Comparison of ENCODE assay signal across 19 cellular contexts in genomic region chr7:28328161-28328560, GRCh38.
A peak's percentile ranks its signal among the peaks of the same experiment; 100 is the strongest.
DNase-seq lines count a peak whose midpoint lies in the region; ATAC-seq, FAIRE-seq and TF ChIP-seq lines count a peak whose summit lies in the region.
"Had no signal": no experiment of that assay in that cellular context is flagged by ENCODE, and none has a peak within 500 bp of the region (broad histone marks: within the 10 kb centered on the region; RNA-seq: fewer than 3 reads in every experiment).

No MANE protein-coding gene starts in this region.

- no peaks in the 10 kb centered on the region for H3K27me3 ChIP-seq in KMS-11 (ENCODE audit: insufficient read depth, low read depth)
- H3K27me3 ChIP-seq in OCI-LY3 (ENCODE audit: low read depth, low read length), result no peaks in the 10 kb centered on the region; the same call in 1 of the 2 replicates
- no peaks in the 10 kb centered on the region for H3K27me3 ChIP-seq in esophagus squamous epithelium
- H3K27me3 ChIP-seq: esophagus muscularis mucosa, spleen, upper lobe of right lung had no signal

- H4K20me1 ChIP-seq in KMS-11 (ENCODE audit: insufficient read depth) (no peaks in the 10 kb centered on the region), OCI-LY3 (ENCODE audit: insufficient read depth, low read length) (no peaks in the 10 kb centered on the region)

- 45 to 57% methylated on average over 2 of the region's 2 CpGs for WGBS in esophagus squamous epithelium, 2 donors

- H3K4me3 Mint-ChIP-seq in activated T-cell treated with anti-CD3 and anti-CD28 coated beads, Interleukin-2, amount 50 U/mL, for 4 hours, result no peak overlapping the region
- H3K4me3 Mint-ChIP-seq: activated CD4-positive, alpha-beta memory T cell treated with anti-CD3 and anti-CD28 coated beads for 36 hours; T-helper 1 cell treated with Interleukin-12 subunit alpha and Interleukin-12 subunit beta and Interleukin-4 antibody, amounts not matched to agents 30 μg/mL and 1 μg/mL, for 36 hours had no signal

- no peak for FAIRE-seq in D721Med (lab: Jason Lieb, UNC)

- H3K4me3 ChIP-seq in KMS-11 (IDR thresholded peaks at IDR 0.05; ENCODE audit: insufficient read depth, low read depth, low read length) (no peak overlapping the region), OCI-LY3 (ENCODE audit: low read length) (no peak overlapping the region), esophagus squamous epithelium (no peak overlapping the region)
- H3K4me3 ChIP-seq: esophagus muscularis mucosa, HAP-1, spleen, upper lobe of right lung had no signal

- H3K36me3 Mint-ChIP-seq in activated T-cell treated with anti-CD3 and anti-CD28 coated beads, Interleukin-2, amount 50 U/mL, for 4 hours (ENCODE audit: insufficient read depth), result no peaks in the 10 kb centered on the region
- H3K36me3 Mint-ChIP-seq: activated CD4-positive, alpha-beta memory T cell treated with anti-CD3 and anti-CD28 coated beads for 36 hours had no signal

- H3K4me1 ChIP-seq in KMS-11 (ENCODE audit: low read depth, poor library complexity, severe bottlenecking), result peaks cover 58% of the 10 kb centered on the region
- H3K4me1 ChIP-seq in OCI-LY3 (ENCODE audit: low read length), result peaks cover 49% of the 10 kb centered on the region
- H3K4me1 ChIP-seq in esophagus squamous epithelium, result peaks cover 10 to 38% (median 18%) of the 10 kb centered on the region in 3 donors
- H3K4me1 ChIP-seq: HAP-1, upper lobe of right lung had no signal

- TF ChIP-seq CTCF in KMS-11 (conservative IDR thresholded peaks at IDR 0.05; ENCODE audit: low read depth, low read length) (no peak), OCI-LY3 (IDR thresholded peaks at IDR 0.05; ENCODE audit: low read depth, low read length) (no peak), esophagus squamous epithelium (IDR thresholded peaks at IDR 0.05) (peak in 1 of 6 experiments; percentile 26), D721Med (IDR thresholded peaks at IDR 0.05; ENCODE audit: insufficient read depth, missing control alignments) (no peak)

- H3K9me3 ChIP-seq in OCI-LY3 (ENCODE audit: insufficient read depth, low read length), result no peaks in the 10 kb centered on the region
- no peaks in the 10 kb centered on the region for H3K9me3 ChIP-seq in esophagus squamous epithelium
- H3K9me3 ChIP-seq: esophagus muscularis mucosa, HAP-1, spleen, upper lobe of right lung had no signal

- ATAC-seq in activated T-cell treated with anti-CD3 and anti-CD28 coated beads, Interleukin-2, amount 50 U/mL, for 4 hours, result peak; percentile 65 to 74
- no peak for ATAC-seq in HG03097 (IDR thresholded peaks at IDR 0.05; ENCODE audit: low FRiP score, unreplicated experiment)
- ATAC-seq: upper lobe of right lung had no signal

- no peaks in the 10 kb centered on the region for H3K27me3 Mint-ChIP-seq in activated T-cell treated with anti-CD3 and anti-CD28 coated beads, Interleukin-2, amount 50 U/mL, for 4 hours (ENCODE audit: low read depth)

- no peaks in the 10 kb centered on the region for H3K79me2 ChIP-seq in KMS-11 (ENCODE audit: insufficient read depth, low read depth)
- H3K79me2 ChIP-seq in OCI-LY3 (ENCODE audit: low read length), result no peaks in the 10 kb centered on the region

- H3K27ac ChIP-seq in KMS-11 (no peak overlapping the region), OCI-LY3 (ENCODE audit: low read length) (peak overlapping the region; percentile 28; the same call in 1 of the 2 replicates), esophagus squamous epithelium (peak overlapping the region; percentile 14 to 63 (median 49))
- H3K27ac ChIP-seq: esophagus muscularis mucosa, spleen, upper lobe of right lung had no signal

- H3K36me3 ChIP-seq in KMS-11 (ENCODE audit: insufficient read depth) (no peaks in the 10 kb centered on the region), OCI-LY3 (replicated peaks; ENCODE audit: low read depth, low read length) (no peaks in the 10 kb centered on the region), esophagus squamous epithelium (no peaks in the 10 kb centered on the region)
- H3K36me3 ChIP-seq: esophagus muscularis mucosa, HAP-1, spleen, upper lobe of right lung had no signal

- DNase-seq in activated T-cell treated with anti-CD3 and anti-CD28 coated beads, Interleukin-2, amount 50 U/mL, for 4 hours, result no peak
- DNase-seq in activated T-cell treated with anti-CD3 and anti-CD28 coated beads, Interleukin-2, amount 50 U/mL, for 1 hour, result no peak
- DNase-seq in esophagus squamous epithelium (lab: John Stamatoyannopoulos, UW) (no peak), A172 (ENCODE audit: low spot score) (no peak), D721Med (ENCODE audit: insufficient read length, low spot score) (no peak)
- DNase-seq: activated CD4-positive, alpha-beta memory T cell treated with anti-CD3 and anti-CD28 coated beads for 36 hours; amniotic stem cell; KBM-7; mesenchymal stem cell; NCI-H1092; retina; spleen; upper lobe of right lung had no signal

- TF ChIP-seq POLR2A in esophagus squamous epithelium (IDR thresholded peaks at IDR 0.05), result no peak

- H3K9ac ChIP-seq in KMS-11 (no peak overlapping the region), OCI-LY3 (ENCODE audit: low read length) (no peak overlapping the region)

- H3K9me3 Mint-ChIP-seq in activated T-cell treated with anti-CD3 and anti-CD28 coated beads, Interleukin-2, amount 50 U/mL, for 4 hours, result no peaks in the 10 kb centered on the region
- H3K9me3 Mint-ChIP-seq: activated CD4-positive, alpha-beta memory T cell treated with anti-CD3 and anti-CD28 coated beads for 36 hours had no signal

- H2AFZ ChIP-seq in KMS-11 (ENCODE audit: low read depth), result no peak overlapping the region
- H2AFZ ChIP-seq in OCI-LY3 (ENCODE audit: low read depth, low read length), result no peak overlapping the region

- peak overlapping the region; percentile 66; the same call in 1 of the 2 replicates for H3K4me2 ChIP-seq in KMS-11
- no peak overlapping the region for H3K4me2 ChIP-seq in OCI-LY3 (ENCODE audit: low read length)

- peaks cover 37% of the 10 kb centered on the region for H3K4me1 Mint-ChIP-seq in activated T-cell treated with anti-CD3 and anti-CD28 coated beads, Interleukin-2, amount 50 U/mL, for 4 hours (ENCODE audit: low read depth)

- intact Hi-C loops in esophagus squamous epithelium (cut with DNase I), result no loop called here
